Comparison of ENCODE assay signal across 27 cellular contexts in genomic region chr13:23848639-23849282, GRCh38. TPM values are rescaled to one million over a fixed set of nuclear protein-coding genes. Genes with fewer than 3 reads are reported as not detected.
DNase-seq lines count a peak whose midpoint lies in the region; ATAC-seq and TF ChIP-seq lines count a peak whose summit lies in the region.
"Had no signal": no experiment of that assay in that cellular context is flagged by ENCODE, and none has a peak within 500 bp of the region (broad histone marks: within the 10 kb centered on the region; RNA-seq: fewer than 3 reads in every experiment).

No MANE protein-coding gene starts in this region.

- H4K20me1 ChIP-seq in BLaER1 treated with 17β-estradiol and CSF1 and Interleukin-3, amounts not matched to agents 10 nM and 100 nM: no peaks in the 10 kb centered on the region

- no peaks in the 10 kb centered on the region for H3K27me3 ChIP-seq in BLaER1 treated with 17β-estradiol and CSF1 and Interleukin-3, amounts not matched to agents 10 nM and 100 nM
- H3K27me3 ChIP-seq: cardiac muscle cell, gastrocnemius medialis, tibial artery had no signal

- H3K36me3 Mint-ChIP-seq in activated B cell treated with CpG ODN at 0.5 μM for 24 hours (ENCODE audit: low read depth) (peaks cover 1% of the 10 kb centered on the region), naive B cell (peaks cover 13 to 18% of the 10 kb centered on the region in 2 donors)

- H3K27me3 Mint-ChIP-seq in activated B cell treated with CpG ODN at 0.5 μM for 24 hours (no peaks in the 10 kb centered on the region), naive B cell (peaks cover 6 to 10% (median 6%) of the 10 kb centered on the region in 3 donors)
- H3K27me3 Mint-ChIP-seq: activated CD8-positive, alpha-beta T cell treated with anti-CD3 and anti-CD28 coated beads for 36 hours; dendritic cell treated with granulocyte-macrophage colony-stimulating factor and Interleukin-4, amounts not matched to agents 40 ng/mL and 50 ng/mL, for 4 days had no signal

- H3K27ac Mint-ChIP-seq in activated B cell treated with CpG ODN at 0.5 μM for 24 hours: no peak overlapping the region
- H3K27ac Mint-ChIP-seq in naive B cell: peak overlapping the region in 3 of 6 donors; percentile 11 to 82 (median 30)
- H3K27ac Mint-ChIP-seq: activated CD8-positive, alpha-beta T cell treated with anti-CD3 and anti-CD28 coated beads for 36 hours; dendritic cell treated with granulocyte-macrophage colony-stimulating factor and Interleukin-4, amounts not matched to agents 40 ng/mL and 50 ng/mL, for 4 days; GM23338; nephron had no signal

- no peaks in the 10 kb centered on the region for H3K9me3 Mint-ChIP-seq in activated B cell treated with CpG ODN at 0.5 μM for 24 hours
- no peaks in the 10 kb centered on the region for H3K9me3 Mint-ChIP-seq in naive B cell
- H3K9me3 Mint-ChIP-seq: activated CD8-positive, alpha-beta T cell treated with anti-CD3 and anti-CD28 coated beads for 36 hours; dendritic cell treated with granulocyte-macrophage colony-stimulating factor and Interleukin-4, amounts not matched to agents 40 ng/mL and 50 ng/mL, for 4 days; GM23338; nephron had no signal

- DNase-seq in activated B cell treated with CpG ODN at 0.5 μM for 24 hours (no peak), naive B cell (peak; percentile 21), mucosa of gallbladder (ENCODE audit: low spot score) (no peak)
- DNase-seq: activated CD4-positive, CD25-positive, alpha-beta regulatory T cell; activated CD8-positive, alpha-beta T cell treated with anti-CD3 and anti-CD28 coated beads for 36 hours; activated naive CD4-positive, alpha-beta T cell treated with Interleukin-2 at 50 U/mL for 16 hours; amygdala; gastrocnemius medialis; NCI-H1092 treated with DMSO at 0.1 percent for 48 hours; NCI-H2029; NK-92 treated with Interleukin-12 subunit alpha and Interleukin-12 subunit beta, amount 100 ng/mL, for 24 hours; posterior cingulate gyrus; stimulated activated naive CD4-positive, alpha-beta T cell; tibial artery had no signal

- CTCF ChIA-PET in activated B cell treated with CpG ODN at 0.5 μM for 24 hours (lab: Charles Lee): interaction anchor here (0.9 to 1.3 kb wide), 3 partner anchors 16 to 380 kb away, joined by 3 to 4 read pairs (median 3); no protein-coding TSS in a partner anchor

- intact Hi-C loops in activated B cell treated with CpG ODN at 0.5 μM for 24 hours (cut with micrococcal nuclease): no loop called here

- no peaks in the 10 kb centered on the region for H3K9me3 ChIP-seq in BLaER1 treated with 17β-estradiol and CSF1 and Interleukin-3, amounts not matched to agents 10 nM and 100 nM (replicated peaks in 1 of 11)
- H3K9me3 ChIP-seq: gastrocnemius medialis, SK-N-SH, tibial artery had no signal

- peak overlapping the region; percentile 52 to 89 (median 80) for H3K4me2 ChIP-seq in BLaER1 treated with 17β-estradiol and CSF1 and Interleukin-3, amounts not matched to agents 10 nM and 100 nM
- H3K4me2 ChIP-seq: GM23338, SK-N-SH had no signal

- H3K36me3 ChIP-seq in BLaER1 treated with 17β-estradiol and CSF1 and Interleukin-3, amounts not matched to agents 10 nM and 100 nM: peaks cover 0 to 6% (median 0%) of the 10 kb centered on the region in 11 experiments; a peak in 1 of 22 replicates
- H3K36me3 ChIP-seq: cardiac muscle cell, gastrocnemius medialis had no signal

- 0 out of 22 replicates have a peak overlapping the region, but pooled peaks of 1 of the 11 experiments have one; percentile 12 for H3K27ac ChIP-seq in BLaER1 treated with 17β-estradiol and CSF1 and Interleukin-3, amounts not matched to agents 10 nM and 100 nM
- H3K27ac ChIP-seq: cardiac muscle cell, gastrocnemius medialis, tibial artery had no signal

- peak overlapping the region in 2 of 11 experiments; percentile 8 to 14; a peak in 1 of 22 replicates for H3K9ac ChIP-seq in BLaER1 treated with 17β-estradiol and CSF1 and Interleukin-3, amounts not matched to agents 10 nM and 100 nM
- H3K9ac ChIP-seq: SK-N-SH had no signal

- peaks cover 36 to 69% (median 61%) of the 10 kb centered on the region in 10 experiments for H3K4me1 ChIP-seq in BLaER1 treated with 17β-estradiol and CSF1 and Interleukin-3, amounts not matched to agents 10 nM and 100 nM
- H3K4me1 ChIP-seq: tibial artery had no signal

- peaks cover 64% of the 10 kb centered on the region for H3K4me1 Mint-ChIP-seq in activated B cell treated with CpG ODN at 0.5 μM for 24 hours
- peaks cover 47 to 51% (median 50%) of the 10 kb centered on the region in 3 donors for H3K4me1 Mint-ChIP-seq in naive B cell

- H3K4me3 ChIP-seq in BLaER1 treated with 17β-estradiol and CSF1 and Interleukin-3, amounts not matched to agents 10 nM and 100 nM: peak overlapping the region in 1 of 10 experiments; percentile 9; a peak in 1 of 20 replicates
- H3K4me3 ChIP-seq: cardiac muscle cell, gastrocnemius medialis, GM23338, tibial artery had no signal

- no peak for TF ChIP-seq CTCF in activated B cell treated with CpG ODN at 0.5 μM for 24 hours (IDR thresholded peaks at IDR 0.05)

- POLR2A ChIA-PET in activated B cell treated with CpG ODN at 0.5 μM for 24 hours (lab: Charles Lee): interaction anchor here (1.0 kb wide), 1 partner anchor 40 kb away, joined by 5 read pairs; the partner anchor contains the start of gene MIPEP

- ATAC-seq in GM18502 (IDR thresholded peaks at IDR 0.05; ENCODE audit: poor library complexity, unreplicated experiment) (peak; percentile 37), activated B cell treated with CpG ODN at 0.5 μM for 24 hours (ENCODE audit: low read depth) (peak; percentile 86), naive B cell (ENCODE audit: low read depth in 2 of 2) (peak; percentile 75 to 77), GM21717 (IDR thresholded peaks at IDR 0.05; ENCODE audit: unreplicated experiment) (no peak), HG02759 (IDR thresholded peaks at IDR 0.05; ENCODE audit: unreplicated experiment) (no peak)
- ATAC-seq: activated CD8-positive, alpha-beta T cell treated with anti-CD3 and anti-CD28 coated beads for 36 hours; gastrocnemius medialis; GM23338 had no signal

- H3K4me3 Mint-ChIP-seq in activated B cell treated with CpG ODN at 0.5 μM for 24 hours: peak overlapping the region; percentile 42
- peak overlapping the region in 6 of 8 donors; percentile 2 to 75 (median 36) for H3K4me3 Mint-ChIP-seq in naive B cell
- H3K4me3 Mint-ChIP-seq: activated CD8-positive, alpha-beta T cell treated with anti-CD3 and anti-CD28 coated beads for 36 hours; dendritic cell treated with granulocyte-macrophage colony-stimulating factor and Interleukin-4, amounts not matched to agents 40 ng/mL and 50 ng/mL, for 4 days; GM23338; nephron had no signal

RNA-seq across cellular contexts. Expression of gene MIPEP, which starts 40.4 kb away (rescaled TPM):
- 19.7 and 19.9 TPM in 2 replicates for total RNA-seq in activated B cell treated with CpG ODN at 0.5 μM for 24 hours
- 10 to 100 TPM in 5 of 6 donors, 1 to 10 TPM in 1; 5.1 to 27.3 (median 22.4) TPM for polyA plus RNA-seq in naive B cell (ENCODE audit: low read depth in 6 of 6)
- 25.1 TPM for total RNA-seq in mucosa of gallbladder

RNA-seq across cellular contexts. Expression of gene C1QTNF9B, which starts 48.5 kb away (rescaled TPM):
- total RNA-seq in activated B cell treated with CpG ODN at 0.5 μM for 24 hours: not detected in 2 replicates
- 1 to 10 TPM in 1 of 6 donors, under 1 TPM in 1, not detected in 4; 0.36 to 2.1 TPM for polyA plus RNA-seq in naive B cell (ENCODE audit: low read depth in 6 of 6)
- total RNA-seq in mucosa of gallbladder: not detected
- total RNA-seq: activated CD8-positive, alpha-beta T cell treated with anti-CD3 and anti-CD28 coated beads for 36 hours; HT-29; kidney epithelial cell; mesenteric fat pad; NCI-H460 had no signal
- polyA plus RNA-seq: SK-N-SH had no signal

Comparison
In these comparisons a context has a peak if more than half of its experiments do, and no peak if none do; other contexts are left out.
1. ATAC-seq: peak in GM18502 (single experiment), activated B cell treated with CpG ODN at 0.5 μM for 24 hours (single experiment) and naive B cell (2 of 2); none in GM21717 (single experiment) and HG02759 (single experiment).